ENCODE assay signal across 11 cellular contexts in the genomic region with DNA sequence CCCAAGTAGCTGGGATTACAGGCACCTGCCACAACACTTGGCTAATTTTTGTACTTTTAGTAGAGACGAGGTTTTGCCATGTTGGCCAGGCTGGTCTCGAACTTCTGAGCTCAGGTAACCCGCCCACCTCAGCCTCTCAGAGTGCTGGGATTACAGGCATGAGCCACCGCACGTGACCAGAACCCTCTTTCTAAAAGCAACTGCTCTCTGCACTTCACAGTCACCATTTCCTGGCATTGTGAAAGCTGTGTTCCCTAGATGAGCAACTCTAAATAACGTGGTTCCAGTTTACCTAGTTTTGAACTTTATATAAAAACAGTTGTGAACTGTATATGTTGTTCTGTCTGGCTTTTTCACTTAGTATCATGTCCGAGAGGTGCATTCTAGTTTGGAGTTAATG.
DNase-seq lines count a peak whose midpoint lies in the region; ATAC-seq and TF ChIP-seq lines count a peak whose summit lies in the region.
"Had no signal": no experiment of that assay in that cellular context is flagged by ENCODE, and none has a peak within 500 bp of the region (broad histone marks: within the 10 kb centered on the region; RNA-seq: fewer than 3 reads in every experiment).

No MANE protein-coding gene starts in this region.

- no peaks in the 10 kb centered on the region for H3K27me3 ChIP-seq in CD4-positive, alpha-beta memory T cell (ENCODE audit: insufficient read depth, low read length)
- no peaks in the 10 kb centered on the region for H3K27me3 ChIP-seq in Karpas-422 (ENCODE audit: low read length)
- no peaks in the 10 kb centered on the region for H3K27me3 ChIP-seq in foreskin keratinocyte
- H3K27me3 ChIP-seq: adrenal gland had no signal

- H3K9me3 Mint-ChIP-seq in CD4-positive, alpha-beta memory T cell: no peaks in the 10 kb centered on the region
- no peaks in the 10 kb centered on the region for H3K9me3 Mint-ChIP-seq in activated T-helper 17 cell treated with anti-CD3 and anti-CD28 coated beads, Interleukin-2, amount 50 U/mL, for 72 hours
- no peaks in the 10 kb centered on the region for H3K9me3 Mint-ChIP-seq in naive B cell

- no peak overlapping the region for H3K4me3 ChIP-seq in CD4-positive, alpha-beta memory T cell (ENCODE audit: low read length in 2 of 2)
- H3K4me3 ChIP-seq in Karpas-422 (ENCODE audit: low read length): no peak overlapping the region
- H3K4me3 ChIP-seq: adrenal gland had no signal

- no peak overlapping the region for H3K4me3 Mint-ChIP-seq in CD4-positive, alpha-beta memory T cell
- H3K4me3 Mint-ChIP-seq in activated T-helper 17 cell treated with anti-CD3 and anti-CD28 coated beads, Interleukin-2, amount 50 U/mL, for 72 hours: peak overlapping the region; percentile 47
- H3K4me3 Mint-ChIP-seq in naive B cell: peak overlapping the region; percentile 56 to 85 (median 65)

- no peak overlapping the region for H3K27ac ChIP-seq in CD4-positive, alpha-beta memory T cell (ENCODE audit: low read depth, low read length)
- H3K27ac ChIP-seq in Karpas-422 (ENCODE audit: low read length): peak overlapping the region; percentile 85
- H3K27ac ChIP-seq in foreskin keratinocyte: no peak overlapping the region
- H3K27ac ChIP-seq: adrenal gland had no signal

- H3K9me2 ChIP-seq in Karpas-422 (replicated peaks; ENCODE audit: insufficient read depth, low read length): no peaks in the 10 kb centered on the region

- H3K36me3 Mint-ChIP-seq in CD4-positive, alpha-beta memory T cell: no peaks in the 10 kb centered on the region
- no peaks in the 10 kb centered on the region for H3K36me3 Mint-ChIP-seq in activated T-helper 17 cell treated with anti-CD3 and anti-CD28 coated beads, Interleukin-2, amount 50 U/mL, for 72 hours (ENCODE audit: low read depth)
- H3K36me3 Mint-ChIP-seq in naive B cell: peaks cover 0 to 8% of the 10 kb centered on the region in 2 donors

- no peak for TF ChIP-seq POLR2A in GM18505 (IDR thresholded peaks at IDR 0.05; ENCODE audit: borderline replicate concordance, extremely low read depth, insufficient read depth, insufficient read length)

- intact Hi-C loops in CD4-positive, alpha-beta memory T cell (cut with micrococcal nuclease): no loop called here

- no peaks in the 10 kb centered on the region for H3K9me3 ChIP-seq in CD4-positive, alpha-beta memory T cell (ENCODE audit: control insufficient read depth in 1 of 2, low read length in 2 of 2)
- no peaks in the 10 kb centered on the region for H3K9me3 ChIP-seq in Karpas-422 (ENCODE audit: low read length)
- H3K9me3 ChIP-seq: adrenal gland had no signal

- peak overlapping the region; percentile 21 for H3K4me2 ChIP-seq in Karpas-422 (ENCODE audit: low read depth, low read length, poor library complexity, severe bottlenecking)

- peak; percentile 94 for ATAC-seq in activated T-helper 17 cell treated with anti-CD3 and anti-CD28 coated beads, Interleukin-2, amount 50 U/mL, for 72 hours (replicated peaks)
- peak; percentile 59 to 70 for ATAC-seq in naive B cell (ENCODE audit: low read depth in 2 of 2)
- ATAC-seq in foreskin keratinocyte: no peak
- ATAC-seq in HG02970 (IDR thresholded peaks at IDR 0.05; ENCODE audit: low FRiP score, unreplicated experiment): no peak
- ATAC-seq in GM18505 (IDR thresholded peaks at IDR 0.05; ENCODE audit: unreplicated experiment): no peak
- ATAC-seq: esophagus mucosa, left colon had no signal

- peaks cover 2 to 21% (median 7%) of the 10 kb centered on the region in 4 donors for H3K4me1 Mint-ChIP-seq in CD4-positive, alpha-beta memory T cell
- H3K4me1 Mint-ChIP-seq in activated T-helper 17 cell treated with anti-CD3 and anti-CD28 coated beads, Interleukin-2, amount 50 U/mL, for 72 hours: no peaks in the 10 kb centered on the region
- H3K4me1 Mint-ChIP-seq in naive B cell: peaks cover 37 to 80% (median 79%) of the 10 kb centered on the region in 3 donors

- H3K27me3 Mint-ChIP-seq in CD4-positive, alpha-beta memory T cell: no peaks in the 10 kb centered on the region
- H3K27me3 Mint-ChIP-seq in activated T-helper 17 cell treated with anti-CD3 and anti-CD28 coated beads, Interleukin-2, amount 50 U/mL, for 72 hours: no peaks in the 10 kb centered on the region
- H3K27me3 Mint-ChIP-seq in naive B cell: no peaks in the 10 kb centered on the region

- no peak overlapping the region for H2AFZ ChIP-seq in Karpas-422 (ENCODE audit: low read length)

- no peak for DNase-seq in CD4-positive, alpha-beta memory T cell
- peak; percentile 62 for DNase-seq in Karpas-422
- no peak for DNase-seq in naive B cell
- DNase-seq in foreskin keratinocyte: no peak
- DNase-seq in cerebellar nuclear complex (lab: John Stamatoyannopoulos, UW): no peak
- DNase-seq: adrenal gland, left colon had no signal

- peaks cover 83% of the 10 kb centered on the region for H3K79me2 ChIP-seq in Karpas-422 (ENCODE audit: low read length)

- no peaks in the 10 kb centered on the region for H3K4me1 ChIP-seq in CD4-positive, alpha-beta memory T cell (ENCODE audit: insufficient read depth, low read length)
- H3K4me1 ChIP-seq in Karpas-422 (ENCODE audit: low read length): peaks cover 91% of the 10 kb centered on the region
- H3K4me1 ChIP-seq in foreskin keratinocyte: peaks cover 5% of the 10 kb centered on the region
- H3K4me1 ChIP-seq: adrenal gland had no signal

- no peaks in the 10 kb centered on the region for H3K36me3 ChIP-seq in CD4-positive, alpha-beta memory T cell (ENCODE audit: insufficient read depth, low read length)
- 0 out of 2 replicates have a peak, but pooled peaks cover 3% of the 10 kb centered on the region for H3K36me3 ChIP-seq in Karpas-422 (ENCODE audit: insufficient read depth, low read length)
- H3K36me3 ChIP-seq: adrenal gland had no signal

- CTCF ChIA-PET in CD4-positive, alpha-beta memory T cell (lab: Charles Lee; ENCODE audit: partially characterized antibody): interaction anchor here (1.2 kb wide), 1 partner anchor 35 kb away, joined by 4 read pairs; no protein-coding TSS in a partner anchor

- no peaks in the 10 kb centered on the region for H4K20me1 ChIP-seq in Karpas-422 (ENCODE audit: insufficient read depth, low read depth, low read length)

- H3K9ac ChIP-seq in Karpas-422 (ENCODE audit: low read length): peak overlapping the region; percentile 8; the same call in 1 of the 2 replicates

- POLR2A ChIA-PET in CD4-positive, alpha-beta memory T cell (lab: Charles Lee; ENCODE audit: partially characterized antibody): interaction anchor here (1.0 kb wide), 1 partner anchor 11 kb away, joined by 3 read pairs; no protein-coding TSS in a partner anchor

- TF ChIP-seq CTCF in foreskin keratinocyte (conservative IDR thresholded peaks at IDR 0.05): no peak

- peak overlapping the region in 4 of 7 donors; percentile 24 to 72 (median 44) for H3K27ac Mint-ChIP-seq in CD4-positive, alpha-beta memory T cell
- peak overlapping the region; percentile 59 for H3K27ac Mint-ChIP-seq in activated T-helper 17 cell treated with anti-CD3 and anti-CD28 coated beads, Interleukin-2, amount 50 U/mL, for 72 hours
- peak overlapping the region; percentile 59 to 96 (median 77) for H3K27ac Mint-ChIP-seq in naive B cell

Comparison
In these comparisons a context has a peak if more than half of its experiments do, and no peak if none do; other contexts are left out.
1. H3K4me3 Mint-ChIP-seq: peak in activated T-helper 17 cell treated with anti-CD3 and anti-CD28 coated beads, Interleukin-2, amount 50 U/mL, for 72 hours (single experiment) and naive B cell (8 of 8); none in CD4-positive, alpha-beta memory T cell (0 of 8).
2. ATAC-seq: peak in activated T-helper 17 cell treated with anti-CD3 and anti-CD28 coated beads, Interleukin-2, amount 50 U/mL, for 72 hours (single experiment) and naive B cell (2 of 2); none in foreskin keratinocyte (single experiment), HG02970 (single experiment) and GM18505 (single experiment).
3. Peak in every context shown above with its lines, with median percentiles within 50 percentile points of each other: H3K27ac Mint-ChIP-seq.